ENCODE assay signal across 11 cellular contexts in genomic region chr2:135490381-135490780, GRCh38.
"Had no signal": no experiment of that assay in that cellular context is flagged by ENCODE, and none has a peak within 500 bp of the region (broad histone marks: within the 10 kb centered on the region; RNA-seq: fewer than 3 reads in every experiment).

No MANE protein-coding gene starts in this region.

- H3K27me3 ChIP-seq: dorsolateral prefrontal cortex, gastroesophageal sphincter had no signal

- H3K27me3 Mint-ChIP-seq: activated naive CD4-positive, alpha-beta T cell treated with anti-CD3 and anti-CD28 coated beads, Interleukin-2, amount 50 U/mL, for 24 hours had no signal

- H3K4me3 Mint-ChIP-seq: activated naive CD4-positive, alpha-beta T cell treated with anti-CD3 and anti-CD28 coated beads, Interleukin-2, amount 50 U/mL, for 24 hours; mesothelial cell of epicardium; T-helper 1 cell treated with Interleukin-12 subunit alpha and Interleukin-12 subunit beta and Interleukin-4 antibody, amounts not matched to agents 30 μg/mL and 1 μg/mL, for 36 hours had no signal

- ATAC-seq: gastroesophageal sphincter had no signal

- H3K27ac Mint-ChIP-seq: activated naive CD4-positive, alpha-beta T cell treated with anti-CD3 and anti-CD28 coated beads, Interleukin-2, amount 50 U/mL, for 24 hours; mesothelial cell of epicardium; T-helper 1 cell treated with Interleukin-12 subunit alpha and Interleukin-12 subunit beta and Interleukin-4 antibody, amounts not matched to agents 30 μg/mL and 1 μg/mL, for 36 hours had no signal

- DNase-seq: activated CD4-positive, alpha-beta T cell treated with anti-CD3 and anti-CD28 coated beads, Interleukin-2, amount 50 U/mL, for 1 hour; activated CD4-positive, CD25-positive, alpha-beta regulatory T cell; activated T-cell treated with anti-CD3 and anti-CD28 coated beads for 4 hours; dorsolateral prefrontal cortex; kidney; retina; small intestine had no signal

- H3K4me3 ChIP-seq: dorsolateral prefrontal cortex, gastroesophageal sphincter had no signal

- H3K4me1 Mint-ChIP-seq: mesothelial cell of epicardium had no signal
